In the genomic region with DNA sequence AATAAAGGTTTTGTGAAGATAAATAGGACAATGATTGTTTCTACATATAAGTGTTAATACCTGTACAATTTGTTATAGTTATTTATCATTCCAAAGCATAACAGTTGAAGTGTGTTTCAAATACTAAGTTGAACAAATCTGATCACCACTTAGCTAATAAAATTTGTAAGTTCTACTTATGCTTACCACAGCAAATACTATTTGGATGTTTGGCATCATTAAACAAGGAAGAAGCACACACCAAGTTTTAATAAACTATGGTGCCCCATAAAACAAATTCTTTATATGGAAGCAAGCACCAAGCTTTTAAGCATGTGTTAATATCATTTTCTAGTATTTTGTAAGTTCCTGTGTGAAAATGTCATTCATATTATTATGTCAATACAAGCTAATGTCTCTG, we compare ENCODE assay signal across 19 cellular contexts. TPM values are rescaled to one million over a fixed set of nuclear protein-coding genes. Genes with fewer than 3 reads are reported as not detected.
A peak's percentile ranks its signal among the peaks of the same experiment; 100 is the strongest.
DNase-seq lines count a peak whose midpoint lies in the region; ATAC-seq, FAIRE-seq and TF ChIP-seq lines count a peak whose summit lies in the region.
"Had no signal": no experiment of that assay in that cellular context is flagged by ENCODE, and none has a peak within 500 bp of the region (broad histone marks: within the 10 kb centered on the region; RNA-seq: fewer than 3 reads in every experiment).

No MANE protein-coding gene starts in this region.

- no peak for TF ChIP-seq RAD21 in A549 (conservative IDR thresholded peaks at IDR 0.05 in 1 of 2, IDR thresholded peaks at IDR 0.05 in 1 of 2)

- POLR2A ChIA-PET in A549 (lab: Yijun Ruan, JAX) = interaction anchor here (2.5 kb wide), 1 partner anchor 9 kb away, joined by 6 read pairs; the partner anchor contains the start of gene SKAP2

- H3K4me3 ChIP-seq in A549 (no peak overlapping the region), Peyer's patch (no peak overlapping the region), esophagus muscularis mucosa (no peak overlapping the region)
- H3K4me3 ChIP-seq: HAP-1 had no signal

- peak overlapping the region; percentile 88 for H3K27ac Mint-ChIP-seq in mesothelial cell of epicardium

- H3K4me1 ChIP-seq in A549 (peaks cover 9% of the 10 kb centered on the region), Peyer's patch (peaks cover 0 to 16% (median 3%) of the 10 kb centered on the region in 4 donors), esophagus muscularis mucosa (peaks cover 0 to 54% (median 44%) of the 10 kb centered on the region in 4 donors)
- H3K4me1 ChIP-seq: Caco-2 had no signal

- H3K36me3 Mint-ChIP-seq in mesothelial cell of epicardium = peaks cover 1% of the 10 kb centered on the region

- H3K27me3 ChIP-seq in Peyer's patch (no peaks in the 10 kb centered on the region), esophagus muscularis mucosa (no peaks in the 10 kb centered on the region)

- H3K4me2 ChIP-seq in A549 = no peak overlapping the region

- TF ChIP-seq EP300 in A549 (IDR thresholded peaks at IDR 0.05) (no peak), esophagus muscularis mucosa (IDR thresholded peaks at IDR 0.05) (no peak)

- no peaks in the 10 kb centered on the region for H3K27me3 Mint-ChIP-seq in mesothelial cell of epicardium (ENCODE audit: low read depth)

- no peak overlapping the region for H3K4me3 Mint-ChIP-seq in mesothelial cell of epicardium

- H3K36me3 ChIP-seq in Peyer's patch = no peaks in the 10 kb centered on the region
- peaks cover 0 to 5% (median 0%) of the 10 kb centered on the region in 4 donors for H3K36me3 ChIP-seq in esophagus muscularis mucosa
- H3K36me3 ChIP-seq: HAP-1 had no signal

- no peak for FAIRE-seq in A549 (lab: Jason Lieb, UNC)

- DNase-seq in A549 (ENCODE audit: low read depth in 1 of 2, low spot score in 1 of 2) (no peak), Peyer's patch (no peak), esophagus muscularis mucosa (ENCODE audit: extremely low spot score) (no peak), mesothelial cell of epicardium (ENCODE audit: low spot score in 2 of 2, unreplicated experiment in 2 of 2) (no peak), NCI-H146 treated with DMSO at 0.1 percent for 48 hours (lab: John Stamatoyannopoulos, UW; ENCODE audit: unreplicated experiment) (no peak), globus pallidus (ENCODE audit: low spot score) (no peak), islet precursor cell (no peak)
- DNase-seq: 8988T, Caco-2, KBM-7, NCI-H1105 treated with DMSO at 0.1 percent for 48 hours, NCI-H187 treated with DMSO at 0.1 percent for 48 hours, NCI-H2171, NCI-H774, SIG-M5 had no signal

- no peak for TF ChIP-seq POLR2A in A549 (IDR thresholded peaks at IDR 0.05; ENCODE audit: low read length)
- no peak for TF ChIP-seq POLR2A in Peyer's patch (IDR thresholded peaks at IDR 0.05)
- no peak for TF ChIP-seq POLR2A in esophagus muscularis mucosa (IDR thresholded peaks at IDR 0.05; ENCODE audit: low read depth)

- intact Hi-C loops in esophagus muscularis mucosa (cut with DNase I) = loop anchor here (5.0 kb wide), 1 partner anchor 242 kb away; the partner anchor contains the start of gene HOXA1

- CTCF ChIA-PET in A549 (lab: Yijun Ruan, JAX) = interaction anchor here (0.8 to 6.5 kb wide), 12 partner anchors 8 to 325 kb away, joined by 3 to 71 read pairs (median 5); partner anchors contain the start of gene HOXA5

- H3K9me3 ChIP-seq in A549 = no peaks in the 10 kb centered on the region
- H3K9me3 ChIP-seq in Peyer's patch = no peaks in the 10 kb centered on the region
- no peaks in the 10 kb centered on the region for H3K9me3 ChIP-seq in esophagus muscularis mucosa
- H3K9me3 ChIP-seq: Caco-2, HAP-1 had no signal

- TF ChIP-seq CTCF in A549 (IDR thresholded peaks at IDR 0.05) = no peak
- no peak for TF ChIP-seq CTCF in Peyer's patch (IDR thresholded peaks at IDR 0.05)
- TF ChIP-seq CTCF in esophagus muscularis mucosa (IDR thresholded peaks at IDR 0.05) = no peak
- no peak for TF ChIP-seq CTCF in mesothelial cell of epicardium (IDR thresholded peaks at IDR 0.05; ENCODE audit: unreplicated experiment)

- H3K27ac ChIP-seq in A549 (no peak overlapping the region), Peyer's patch (peak overlapping the region in 3 of 4 donors; percentile 18 to 78 (median 38)), esophagus muscularis mucosa (replicated peaks in 1 of 4) (peak overlapping the region; percentile 31 to 96 (median 82))
- H3K27ac ChIP-seq: C4-2B, HL-60 had no signal

- ATAC-seq in A549 = no peak
- no peak for ATAC-seq in GM19351 (IDR thresholded peaks at IDR 0.05; ENCODE audit: unreplicated experiment)

- no peaks in the 10 kb centered on the region for H3K9me3 Mint-ChIP-seq in mesothelial cell of epicardium

- peaks cover 75% of the 10 kb centered on the region for H3K4me1 Mint-ChIP-seq in mesothelial cell of epicardium

TF ChIP-seq in A549, 52 proteins besides CTCF, POLR2A, EP300 and RAD21:
- no peak for TF ChIP-seq NFE2L2 (conservative IDR thresholded peaks at IDR 0.05; ENCODE audit: low read length)
- peak; percentile 48 for TF ChIP-seq MAFK (IDR thresholded peaks at IDR 0.05; ENCODE audit: partially characterized antibody)
- TF ChIP-seq CEBPB (IDR thresholded peaks at IDR 0.05) = no peak

RNA-seq across cellular contexts. Expression of gene SKAP2, which starts 9.5 kb away (rescaled TPM):
- 22.1 and 23.0 TPM in 2 replicates for polyA plus RNA-seq in A549 (2011; rRNA removed)
- 3.3 and 4.0 TPM in 2 replicates for polyA plus RNA-seq in A549 (2012; cell fraction: cytosol; rRNA removed)
- polyA plus RNA-seq in A549 (2012; cell fraction: nucleus; rRNA removed) = 2.2 and 2.4 TPM in 2 replicates
- polyA plus RNA-seq in A549 (2017; fragmentation: RNase III; extraction: RNeasy Plus Mini Kit Qiagen cat#74134 plus additional on column Dnase treatment) = 18.7 to 24.3 TPM (median 20.5 TPM) in 3 replicates
- 7.6 and 12.7 TPM in 2 replicates for polyA minus RNA-seq in A549 (2011; rRNA and poly(A)+ RNA removed)
- total RNA-seq in Peyer's patch = 100 to 1,000 TPM in 1 of 4 donors, 10 to 100 TPM in 3; 32.2 to 101 (median 37.9) TPM
- 10 to 100 TPM; 44.2 to 47.1 (median 45.1) TPM for total RNA-seq in esophagus muscularis mucosa
- 48.1 to 58.4 TPM (median 50.8 TPM) in 3 replicates for total RNA-seq in mesothelial cell of epicardium

Comparison
In these comparisons a context has a peak if more than half of its experiments do, and no peak if none do; other contexts are left out.
1. H3K27ac ChIP-seq: peak in Peyer's patch (3 of 4) and esophagus muscularis mucosa (4 of 4); none in A549 (0 of 2).